ENCODE assay signal across 10 cellular contexts in the genomic region with DNA sequence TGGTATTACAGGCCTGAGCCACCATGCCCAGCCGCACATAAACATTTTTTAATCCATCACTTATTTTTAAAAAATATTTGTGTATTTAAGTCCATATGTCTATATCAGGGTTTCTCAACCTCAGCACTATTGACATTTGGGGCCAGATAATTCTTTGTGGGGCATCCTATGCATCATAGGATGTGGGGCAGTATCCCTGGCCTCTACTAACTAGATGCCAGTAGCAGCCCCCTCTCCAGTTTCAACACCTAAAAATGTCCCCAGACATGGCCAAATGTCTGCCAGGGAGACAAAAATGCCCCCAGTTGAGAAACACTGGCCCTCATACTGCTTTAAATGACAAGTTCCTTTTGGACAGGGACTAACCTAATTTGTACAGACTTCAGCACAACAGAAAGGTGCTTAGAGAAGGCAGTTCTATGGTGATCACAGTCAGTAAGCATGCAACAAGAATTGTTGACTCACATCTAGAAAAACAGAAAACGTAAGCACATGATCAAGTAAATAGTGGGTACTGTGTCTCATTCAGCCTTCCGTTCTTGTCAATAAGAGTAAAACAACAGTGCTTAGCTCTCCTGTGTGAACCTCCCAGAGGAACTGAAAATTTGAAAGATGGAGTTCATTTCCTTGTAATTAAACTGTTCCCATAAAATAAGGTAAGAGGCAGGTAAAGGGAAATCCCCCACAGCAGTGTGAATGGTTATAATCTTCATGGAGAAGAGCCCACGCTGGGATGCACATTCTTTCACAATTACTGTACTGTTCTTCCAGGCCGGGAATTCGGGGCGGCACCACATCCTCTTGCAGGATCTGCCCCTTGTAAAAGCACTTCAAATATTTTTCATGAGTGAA. TPM values are rescaled to one million over a fixed set of nuclear protein-coding genes. Genes with fewer than 3 reads are reported as not detected.
DNase-seq lines count a peak whose midpoint lies in the region; ATAC-seq and TF ChIP-seq lines count a peak whose summit lies in the region.
"Had no signal": no experiment of that assay in that cellular context is flagged by ENCODE, and none has a peak within 500 bp of the region (broad histone marks: within the 10 kb centered on the region; RNA-seq: fewer than 3 reads in every experiment).

No MANE protein-coding gene starts in this region.

- DNase-seq in COLO829 (ENCODE audit: low spot score) = peak; percentile 34
- peak; percentile 97 for DNase-seq in kidney glomerular epithelial cell (lab: John Stamatoyannopoulos, UW)
- no peak for DNase-seq in WTC11 (ENCODE audit: low spot score)
- no peak for DNase-seq in H7
- no peak for DNase-seq in T-cell
- no peak for DNase-seq in activated T-cell treated with anti-CD3 and anti-CD28 coated beads, Interleukin-2, amount 50 U/mL, for 1 hour
- DNase-seq: activated CD4-positive, alpha-beta T cell treated with anti-CD3 and anti-CD28 coated beads, Interleukin-2, amount 50 U/mL, for 4 hours; heart left ventricle had no signal

- H3K36me3 Mint-ChIP-seq in WTC11 (no peaks in the 10 kb centered on the region), T-cell (no peaks in the 10 kb centered on the region)

- POLR2A ChIA-PET in WTC11 (lab: Charles Lee) (no interaction called here), T-cell (lab: Charles Lee) (no interaction called here)

- CTCF ChIA-PET in WTC11 (lab: Charles Lee) = no interaction called here
- CTCF ChIA-PET in T-cell (lab: Charles Lee) = no interaction called here

- H3K4me3 Mint-ChIP-seq in WTC11 = no peak overlapping the region
- H3K4me3 Mint-ChIP-seq in T-cell = peak overlapping the region in 1 of 3 donors; percentile 56

- H3K4me1 Mint-ChIP-seq in WTC11 = peaks cover 12% of the 10 kb centered on the region
- peaks cover 22 to 29% (median 29%) of the 10 kb centered on the region in 3 donors for H3K4me1 Mint-ChIP-seq in T-cell

- H3K4me3 ChIP-seq in H7 (ENCODE audit: insufficient read depth, low read depth, low read length) = no peak overlapping the region
- H3K4me3 ChIP-seq: heart left ventricle had no signal

- H3K9me3 Mint-ChIP-seq in WTC11 (no peaks in the 10 kb centered on the region), T-cell (no peaks in the 10 kb centered on the region)

- TF ChIP-seq CTCF in WTC11 (IDR thresholded peaks at IDR 0.05) = no peak

- H3K27me3 Mint-ChIP-seq in WTC11 (ENCODE audit: low read depth) = peaks cover 2% of the 10 kb centered on the region; the same call in 1 of the 2 replicates
- H3K27me3 Mint-ChIP-seq in T-cell = peaks cover 22 to 26% of the 10 kb centered on the region in 2 donors

- H3K27ac Mint-ChIP-seq in WTC11 (no peak overlapping the region), T-cell (no peak overlapping the region)

- H3K36me3 ChIP-seq in H7 (replicated peaks; ENCODE audit: control insufficient read depth, insufficient read depth, low read length) = no peaks in the 10 kb centered on the region
- H3K36me3 ChIP-seq: heart left ventricle had no signal

- no peaks in the 10 kb centered on the region for H3K27me3 ChIP-seq in H7 (ENCODE audit: control insufficient read depth, insufficient read depth, low read length)
- H3K27me3 ChIP-seq: heart left ventricle had no signal

- peak; percentile 43 for ATAC-seq in HG02642 (IDR thresholded peaks at IDR 0.05; ENCODE audit: poor library complexity, unreplicated experiment)
- peak; percentile 86 for ATAC-seq in SK-N-SH treated with all-trans-retinoic acid at 6 μM for 48 hours
- ATAC-seq in WTC11 = no peak
- no peak for ATAC-seq in T-cell (replicated peaks in 1 of 4)
- ATAC-seq: heart left ventricle had no signal

TF ChIP-seq in SK-N-SH treated with all-trans-retinoic acid at 6 μM for 48 hours, 23 proteins besides CTCF, POLR2A, EP300 and RAD21:
- TF ChIP-seq CREB5 (CRISPR knock-in tag; IDR thresholded peaks at IDR 0.05; ENCODE audit: low read depth) = no peak
- TF ChIP-seq ZFP30 (CRISPR knock-in tag; IDR thresholded peaks at IDR 0.05) = no peak
- no peak for TF ChIP-seq SNAI2 (CRISPR knock-in tag; IDR thresholded peaks at IDR 0.05)
- TF ChIP-seq ZFP3 (CRISPR knock-in tag; IDR thresholded peaks at IDR 0.05) = no peak
- no peak for TF ChIP-seq OSR1 (CRISPR knock-in tag; IDR thresholded peaks at IDR 0.05)

TF ChIP-seq in WTC11, 78 proteins besides CTCF, POLR2A, EP300 and RAD21:
- TF ChIP-seq FOXJ3 (CRISPR knock-in tag; IDR thresholded peaks at IDR 0.05; ENCODE audit: borderline replicate concordance) = no peak
- TF ChIP-seq, protein P1, sequence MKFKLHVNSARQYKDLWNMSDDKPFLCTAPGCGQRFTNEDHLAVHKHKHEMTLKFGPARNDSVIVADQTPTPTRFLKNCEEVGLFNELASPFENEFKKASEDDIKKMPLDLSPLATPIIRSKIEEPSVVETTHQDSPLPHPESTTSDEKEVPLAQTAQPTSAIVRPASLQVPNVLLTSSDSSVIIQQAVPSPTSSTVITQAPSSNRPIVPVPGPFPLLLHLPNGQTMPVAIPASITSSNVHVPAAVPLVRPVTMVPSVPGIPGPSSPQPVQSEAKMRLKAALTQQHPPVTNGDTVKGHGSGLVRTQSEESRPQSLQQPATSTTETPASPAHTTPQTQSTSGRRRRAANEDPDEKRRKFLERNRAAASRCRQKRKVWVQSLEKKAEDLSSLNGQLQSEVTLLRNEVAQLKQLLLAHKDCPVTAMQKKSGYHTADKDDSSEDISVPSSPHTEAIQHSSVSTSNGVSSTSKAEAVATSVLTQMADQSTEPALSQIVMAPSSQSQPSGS (CRISPR knock-in tag; IDR thresholded peaks at IDR 0.05; ENCODE audit: borderline replicate concordance, low read depth) = no peak
- TF ChIP-seq FOXK1 (CRISPR knock-in tag; IDR thresholded peaks at IDR 0.05) = no peak
- TF ChIP-seq SOX15 (CRISPR knock-in tag; IDR thresholded peaks at IDR 0.05) = no peak
- TF ChIP-seq E2F5 (CRISPR knock-in tag; IDR thresholded peaks at IDR 0.05) = no peak
- no peak for TF ChIP-seq ZSCAN18 (CRISPR knock-in tag; IDR thresholded peaks at IDR 0.05)
- TF ChIP-seq ZNF416 (CRISPR knock-in tag; IDR thresholded peaks at IDR 0.05) = no peak
- no peak for TF ChIP-seq ZNF425 (CRISPR knock-in tag; conservative IDR thresholded peaks at IDR 0.05)
- no peak for TF ChIP-seq EMX1 (CRISPR knock-in tag; IDR thresholded peaks at IDR 0.05)
- TF ChIP-seq PREB (CRISPR knock-in tag; IDR thresholded peaks at IDR 0.05; ENCODE audit: borderline replicate concordance) = no peak

RNA-seq across cellular contexts. Expression of gene ADRB1, which starts 17.3 kb away (rescaled TPM):
- 0.27 to 0.35 TPM (median 0.30 TPM) in 3 replicates for total RNA-seq in WTC11 (2021)
- total RNA-seq in H7 (2014; rRNA removed; shearing (Covaris generic)) = 0.24 TPM in 1 of 2 replicates, not detected in the other
- total RNA-seq in T-cell = under 1 TPM; 0.09 to 0.90 (median 0.30) TPM

Comparison
In these comparisons a context has a peak if more than half of its experiments do, and no peak if none do; other contexts are left out.
1. DNase-seq: peak in COLO829 (single experiment) and kidney glomerular epithelial cell (single experiment); none in WTC11 (single experiment), H7 (single experiment), T-cell (0 of 34) and activated T-cell treated with anti-CD3 and anti-CD28 coated beads, Interleukin-2, amount 50 U/mL, for 1 hour (single experiment).
2. ATAC-seq: peak in HG02642 (single experiment) and SK-N-SH treated with all-trans-retinoic acid at 6 μM for 48 hours (single experiment); none in WTC11 (single experiment) and T-cell (0 of 4).